In genomic region chr17:44071772-44072171, GRCh38 we compare ENCODE assay signal across 1 cellular context.
A peak's percentile ranks its signal among the peaks of the same experiment; 100 is the strongest.
TF ChIP-seq lines count a peak whose summit lies in the region.

No MANE protein-coding gene starts in this region.

TF ChIP-seq in HepG2, 621 proteins besides CTCF, POLR2A, EP300 and RAD21:
- TF ChIP-seq ONECUT2 (CRISPR knock-in tag; IDR thresholded peaks at IDR 0.05) (no peak), ZNF850 (CRISPR knock-in tag; conservative IDR thresholded peaks at IDR 0.05) (no peak), ZNF547 (CRISPR knock-in tag; IDR thresholded peaks at IDR 0.05) (no peak; the same call in 1 of the 2 replicates), PHF20 (CRISPR knock-in tag; IDR thresholded peaks at IDR 0.05) (no peak), ZNF780A (CRISPR knock-in tag; IDR thresholded peaks at IDR 0.05) (no peak), PATZ1 (CRISPR knock-in tag; IDR thresholded peaks at IDR 0.05) (0 out of 2 replicates have a peak, but pooled peaks have one; percentile 17), FOXO1 (CRISPR knock-in tag; IDR thresholded peaks at IDR 0.05) (peak; percentile 32; the same call in 1 of the 2 replicates), ETV5 (CRISPR knock-in tag; IDR thresholded peaks at IDR 0.05; ENCODE audit: borderline replicate concordance) (0 out of 2 replicates have a peak, but pooled peaks have one; percentile 28), HNRNPUL1 (IDR thresholded peaks at IDR 0.05; ENCODE audit: low read depth, low read length) (no peak), ZNF383 (CRISPR knock-in tag; IDR thresholded peaks at IDR 0.05; ENCODE audit: borderline replicate concordance) (no peak), ADNP (CRISPR knock-in tag; IDR thresholded peaks at IDR 0.05) (no peak), TGIF2 (CRISPR knock-in tag; IDR thresholded peaks at IDR 0.05) (0 out of 2 replicates have a peak, but pooled peaks have one; percentile 44), ZNF160 (CRISPR knock-in tag; IDR thresholded peaks at IDR 0.05) (no peak), ZNF530 (CRISPR knock-in tag; IDR thresholded peaks at IDR 0.05; ENCODE audit: low read depth) (no peak), SRSF9 (IDR thresholded peaks at IDR 0.05; ENCODE audit: borderline replicate concordance, insufficient read depth, low read depth, low read length, poor library complexity, severe bottlenecking) (no peak), HES4 (CRISPR knock-in tag; IDR thresholded peaks at IDR 0.05; ENCODE audit: borderline replicate concordance) (0 out of 2 replicates have a peak, but pooled peaks have one; percentile 8), ZNF713 (CRISPR knock-in tag; IDR thresholded peaks at IDR 0.05) (no peak), THYN1 (CRISPR knock-in tag; IDR thresholded peaks at IDR 0.05; ENCODE audit: borderline replicate concordance, low read depth) (no peak), NFE2L2 (IDR thresholded peaks at IDR 0.05; ENCODE audit: low read length) (peak; percentile 32; the same call in 1 of the 2 replicates), ZMYM2 (CRISPR knock-in tag; IDR thresholded peaks at IDR 0.05) (no peak), ZNF781 (CRISPR knock-in tag; IDR thresholded peaks at IDR 0.05; ENCODE audit: borderline replicate concordance, not compliant biosample characterization) (no peak), MXD3 (CRISPR knock-in tag; IDR thresholded peaks at IDR 0.05) (no peak), SRF (IDR thresholded peaks at IDR 0.05; ENCODE audit: low read depth, low read length) (no peak), EED (CRISPR knock-in tag; IDR thresholded peaks at IDR 0.05) (no peak), FOXP4 (CRISPR knock-in tag; IDR thresholded peaks at IDR 0.05) (0 out of 2 replicates have a peak, but pooled peaks have one; percentile 11), ZBTB1 (CRISPR knock-in tag; IDR thresholded peaks at IDR 0.05; ENCODE audit: borderline replicate concordance) (no peak)
- TF ChIP-seq, protein P1, sequence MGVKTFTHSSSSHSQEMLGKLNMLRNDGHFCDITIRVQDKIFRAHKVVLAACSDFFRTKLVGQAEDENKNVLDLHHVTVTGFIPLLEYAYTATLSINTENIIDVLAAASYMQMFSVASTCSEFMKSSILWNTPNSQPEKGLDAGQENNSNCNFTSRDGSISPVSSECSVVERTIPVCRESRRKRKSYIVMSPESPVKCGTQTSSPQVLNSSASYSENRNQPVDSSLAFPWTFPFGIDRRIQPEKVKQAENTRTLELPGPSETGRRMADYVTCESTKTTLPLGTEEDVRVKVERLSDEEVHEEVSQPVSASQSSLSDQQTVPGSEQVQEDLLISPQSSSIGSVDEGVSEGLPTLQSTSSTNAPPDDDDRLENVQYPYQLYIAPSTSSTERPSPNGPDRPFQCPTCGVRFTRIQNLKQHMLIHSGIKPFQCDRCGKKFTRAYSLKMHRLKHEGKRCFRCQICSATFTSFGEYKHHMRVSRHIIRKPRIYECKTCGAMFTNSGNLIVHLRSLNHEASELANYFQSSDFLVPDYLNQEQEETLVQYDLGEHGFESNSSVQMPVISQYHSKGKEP (CRISPR knock-in tag; IDR thresholded peaks at IDR 0.05): no peak
- TF ChIP-seq, protein P2, sequence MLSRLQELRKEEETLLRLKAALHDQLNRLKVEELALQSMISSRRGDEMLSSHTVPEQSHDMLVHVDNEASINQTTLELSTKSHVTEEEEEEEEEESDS (CRISPR knock-in tag; IDR thresholded peaks at IDR 0.05; ENCODE audit: borderline replicate concordance): no peak
